ENCODE assay signal across 32 cellular contexts in genomic region chr11:118544647-118545010, GRCh38. TPM values are rescaled to one million over a fixed set of nuclear protein-coding genes. Genes with fewer than 3 reads are reported as not detected.
"Had no signal": no experiment of that assay in that cellular context is flagged by ENCODE, and none has a peak within 500 bp of the region (broad histone marks: within the 10 kb centered on the region; RNA-seq: fewer than 3 reads in every experiment).

No MANE protein-coding gene starts in this region.

- H3K9me3 Mint-ChIP-seq: activated CD4-positive, alpha-beta memory T cell treated with anti-CD3 and anti-CD28 coated beads for 36 hours; activated CD4-positive, alpha-beta T cell treated with anti-CD3 and anti-CD28 coated beads, Interleukin-2, amount 10 ng/mL, durations not matched to agents 24 days and 14 days; activated T-cell treated with anti-CD3 and anti-CD28 coated beads, Interleukin-2, amount 50 U/mL, for 72 hours; central memory CD8-positive, alpha-beta T cell; effector memory CD8-positive, alpha-beta T cell had no signal

- H3K4me3 ChIP-seq: coronary artery, esophagus squamous epithelium, gastroesophageal sphincter had no signal

- H3K27ac ChIP-seq: brain microvascular endothelial cell, coronary artery, epithelial cell of prostate, esophagus squamous epithelium, gastroesophageal sphincter had no signal

- H3K4me3 Mint-ChIP-seq: activated CD4-positive, alpha-beta memory T cell treated with anti-CD3 and anti-CD28 coated beads for 36 hours; activated CD4-positive, alpha-beta T cell treated with anti-CD3 and anti-CD28 coated beads for 36 hours; activated CD4-positive, alpha-beta T cell treated with anti-CD3 and anti-CD28 coated beads, Interleukin-2, amount 10 ng/mL, durations not matched to agents 24 days and 14 days; activated CD8-positive, alpha-beta memory T cell treated with anti-CD3 and anti-CD28 coated beads, Interleukin-2, amount 10 ng/mL, durations not matched to agents 7 days and 5 days; activated CD8-positive, alpha-beta T cell treated with anti-CD3 and anti-CD28 coated beads, Interleukin-2, amount 10 ng/mL, durations not matched to agents 7 days and 5 days; activated naive CD8-positive, alpha-beta T cell; activated T-cell treated with anti-CD3 and anti-CD28 coated beads, Interleukin-2, amount 50 U/mL, for 72 hours; central memory CD8-positive, alpha-beta T cell; effector memory CD8-positive, alpha-beta T cell; WTC11 had no signal

- H3K36me3 ChIP-seq: brain microvascular endothelial cell had no signal

- FAIRE-seq: astrocyte, bronchial epithelial cell, endothelial cell of umbilical vein had no signal

- H3K27me3 ChIP-seq: brain microvascular endothelial cell, esophagus squamous epithelium, gastroesophageal sphincter had no signal

- ATAC-seq: activated CD4-positive, alpha-beta T cell treated with anti-CD3 and anti-CD28 coated beads for 36 hours; activated CD4-positive, CD25-positive, alpha-beta regulatory T cell treated with anti-CD3 and anti-CD28 coated beads, Interleukin-2, amount 50 U/mL, for 24 hours; activated CD8-positive, alpha-beta memory T cell treated with anti-CD3 and anti-CD28 coated beads, Interleukin-2, amount 10 ng/mL, durations not matched to agents 7 days and 5 days; activated CD8-positive, alpha-beta T cell treated with anti-CD3 and anti-CD28 coated beads, Interleukin-2, amount 10 ng/mL, durations not matched to agents 7 days and 5 days; activated T-cell treated with anti-CD3 and anti-CD28 coated beads, Interleukin-2, amount 50 U/mL, for 72 hours; effector memory CD8-positive, alpha-beta T cell; gastroesophageal sphincter; WTC11 had no signal

- DNase-seq: activated CD4-positive, alpha-beta memory T cell treated with anti-CD3 and anti-CD28 coated beads for 36 hours; activated CD4-positive, alpha-beta T cell treated with anti-CD3 and anti-CD28 coated beads for 36 hours; activated CD4-positive, alpha-beta T cell treated with anti-CD3 and anti-CD28 coated beads, Interleukin-2, amount 10 ng/mL, durations not matched to agents 24 days and 14 days; activated CD8-positive, alpha-beta memory T cell treated with anti-CD3 and anti-CD28 coated beads, Interleukin-2, amount 10 ng/mL, durations not matched to agents 7 days and 5 days; activated CD8-positive, alpha-beta memory T cell treated with anti-CD3 and anti-CD28 coated beads, Interleukin-2, amount 50 U/mL, for 4 hours; activated CD8-positive, alpha-beta T cell treated with anti-CD3 and anti-CD28 coated beads, Interleukin-2, amount 10 ng/mL, durations not matched to agents 7 days and 5 days; activated effector memory CD4-positive, alpha-beta T cell treated with Interleukin-2 at 50 U/mL for 16 hours; activated gamma-delta T cell treated with Interleukin-2 at 50 U/mL for 16 hours; activated naive CD4-positive, alpha-beta T cell treated with anti-CD3 and anti-CD28 coated beads, Interleukin-2, amount 50 U/mL, for 16 hours; activated naive CD4-positive, alpha-beta T cell treated with Interleukin-2 at 50 U/mL for 16 hours; activated T-cell treated with anti-CD3 and anti-CD28 coated beads, Interleukin-2, amount 50 U/mL, for 1 hour; activated T-cell treated with anti-CD3 and anti-CD28 coated beads, Interleukin-2, amount 50 U/mL, for 72 hours; amniotic stem cell; anterior cingulate cortex; brain microvascular endothelial cell; dermis blood vessel endothelial cell; effector CD4-positive, alpha-beta T cell; effector memory CD8-positive, alpha-beta T cell; esophagus squamous epithelium; foreskin melanocyte; T-helper 2 cell had no signal

- H3K9me3 ChIP-seq: esophagus squamous epithelium, gastroesophageal sphincter had no signal

- H3K36me3 Mint-ChIP-seq: activated CD8-positive, alpha-beta memory T cell treated with anti-CD3 and anti-CD28 coated beads, Interleukin-2, amount 10 ng/mL, durations not matched to agents 7 days and 5 days had no signal

- H3K27me3 Mint-ChIP-seq: activated CD4-positive, alpha-beta memory T cell treated with anti-CD3 and anti-CD28 coated beads for 36 hours; activated CD4-positive, alpha-beta T cell treated with anti-CD3 and anti-CD28 coated beads for 36 hours; activated CD4-positive, alpha-beta T cell treated with anti-CD3 and anti-CD28 coated beads, Interleukin-2, amount 10 ng/mL, durations not matched to agents 24 days and 14 days; activated CD8-positive, alpha-beta memory T cell treated with anti-CD3 and anti-CD28 coated beads, Interleukin-2, amount 10 ng/mL, durations not matched to agents 7 days and 5 days; activated naive CD8-positive, alpha-beta T cell; central memory CD8-positive, alpha-beta T cell; effector memory CD8-positive, alpha-beta T cell had no signal

- H3K4me1 Mint-ChIP-seq: activated CD4-positive, alpha-beta T cell treated with anti-CD3 and anti-CD28 coated beads for 36 hours; activated CD4-positive, alpha-beta T cell treated with anti-CD3 and anti-CD28 coated beads, Interleukin-2, amount 10 ng/mL, durations not matched to agents 24 days and 14 days; activated CD8-positive, alpha-beta memory T cell treated with anti-CD3 and anti-CD28 coated beads, Interleukin-2, amount 10 ng/mL, durations not matched to agents 7 days and 5 days; central memory CD8-positive, alpha-beta T cell; WTC11 had no signal

- H3K4me1 ChIP-seq: esophagus squamous epithelium, gastroesophageal sphincter had no signal

- H3K27ac Mint-ChIP-seq: activated CD4-positive, alpha-beta memory T cell treated with anti-CD3 and anti-CD28 coated beads for 36 hours; activated CD4-positive, alpha-beta T cell treated with anti-CD3 and anti-CD28 coated beads for 36 hours; activated CD4-positive, alpha-beta T cell treated with anti-CD3 and anti-CD28 coated beads, Interleukin-2, amount 10 ng/mL, durations not matched to agents 24 days and 14 days; activated CD8-positive, alpha-beta memory T cell treated with anti-CD3 and anti-CD28 coated beads, Interleukin-2, amount 10 ng/mL, durations not matched to agents 7 days and 5 days; activated CD8-positive, alpha-beta T cell treated with anti-CD3 and anti-CD28 coated beads, Interleukin-2, amount 10 ng/mL, durations not matched to agents 7 days and 5 days; activated naive CD8-positive, alpha-beta T cell; activated T-cell treated with anti-CD3 and anti-CD28 coated beads, Interleukin-2, amount 50 U/mL, for 72 hours; WTC11 had no signal

RNA-seq across cellular contexts. Expression of gene TTC36, which starts 17.4 kb away (rescaled TPM):
- total RNA-seq: activated CD4-positive, alpha-beta memory T cell treated with anti-CD3 and anti-CD28 coated beads for 36 hours; bronchial epithelial cell had no signal
- polyA plus RNA-seq: endothelial cell of umbilical vein, fibroblast of lung had no signal
